ENCODE assay signal across 8 cellular contexts in the genomic region with DNA sequence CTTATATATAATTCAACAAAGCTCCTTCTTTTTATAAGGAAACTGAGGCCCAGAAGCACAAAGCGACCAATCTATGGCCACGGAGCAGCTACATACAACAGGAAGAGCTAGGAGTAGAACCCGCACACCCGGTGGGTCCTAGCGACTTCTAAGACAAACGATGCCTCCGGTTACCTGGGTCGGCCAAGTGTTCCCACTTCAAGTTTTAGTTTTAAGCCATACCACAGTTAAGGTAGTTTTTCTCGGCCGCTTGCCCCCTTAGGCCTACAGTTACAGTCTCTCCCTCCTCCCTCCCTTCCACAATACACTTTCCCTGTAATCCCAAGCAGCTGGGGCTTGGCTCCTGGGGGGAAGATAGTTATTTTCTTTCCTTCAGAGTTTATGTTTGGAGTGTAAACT. TPM values are rescaled to one million over a fixed set of nuclear protein-coding genes. Genes with fewer than 3 reads are reported as not detected.
A peak's percentile ranks its signal among the peaks of the same experiment; 100 is the strongest.
DNase-seq lines count a peak whose midpoint lies in the region; ATAC-seq, FAIRE-seq and TF ChIP-seq lines count a peak whose summit lies in the region.

No MANE protein-coding gene starts in this region.

- H3K4me3 Mint-ChIP-seq in T-helper 17 cell: peak overlapping the region; percentile 99
- peak overlapping the region; percentile 95 to 100 (median 99) for H3K4me3 Mint-ChIP-seq in naive B cell

- H3K36me3 ChIP-seq in endothelial cell of umbilical vein (ENCODE audit: control insufficient read depth in 2 of 2, extremely low read depth in 1 of 2, insufficient read depth in 2 of 2, low read length in 2 of 2): peaks cover 0 to 4% of the 10 kb centered on the region in 2 experiments
- no peaks in the 10 kb centered on the region for H3K36me3 ChIP-seq in vagina

- H3K27ac Mint-ChIP-seq in T-helper 17 cell (peak overlapping the region; percentile 99), naive B cell (peak overlapping the region; percentile 97 to 99 (median 98))

- peak overlapping the region; percentile 92 for H2AFZ ChIP-seq in endothelial cell of umbilical vein (ENCODE audit: low read depth, low read length)

- H3K9me1 ChIP-seq in endothelial cell of umbilical vein (replicated peaks; ENCODE audit: control insufficient read depth, extremely low read depth, insufficient read depth, low read length): no peaks in the 10 kb centered on the region

- no peak for TF ChIP-seq CTCF in endothelial cell of umbilical vein (IDR thresholded peaks at IDR 0.05; ENCODE audit: extremely low read depth in 1 of 2, insufficient read depth in 1 of 2, low read depth in 1 of 2, low read length in 2 of 2)
- no peak for TF ChIP-seq CTCF in vagina (IDR thresholded peaks at IDR 0.05)

- H3K27me3 Mint-ChIP-seq in T-helper 17 cell (no peaks in the 10 kb centered on the region), naive B cell (no peaks in the 10 kb centered on the region)

- peak overlapping the region; percentile 72 to 97 (median 95) for H3K4me3 ChIP-seq in endothelial cell of umbilical vein (replicated peaks in 1 of 3; ENCODE audit: insufficient read depth in 1 of 3, low read depth in 1 of 3, low read length in 3 of 3)
- peak overlapping the region; percentile 63 to 70 for H3K4me3 ChIP-seq in vagina

- ATAC-seq in HG03045 (IDR thresholded peaks at IDR 0.05; ENCODE audit: unreplicated experiment): peak; percentile 11
- peak; percentile 10 for ATAC-seq in T-helper 17 cell
- ATAC-seq in naive B cell (ENCODE audit: low read depth in 2 of 2): peak in 1 of 2 donors; percentile 1

- H3K9me3 ChIP-seq in T-helper 17 cell (ENCODE audit: control insufficient read depth, low read length, poor library complexity, severe bottlenecking) (no peaks in the 10 kb centered on the region), endothelial cell of umbilical vein (replicated peaks; ENCODE audit: control insufficient read depth, insufficient read depth, low read length) (no peaks in the 10 kb centered on the region), vagina (no peaks in the 10 kb centered on the region)

- peak; percentile 2 for DNase-seq in activated T-cell treated with anti-CD3 and anti-CD28 coated beads for 1 hour (ENCODE audit: low read depth)
- DNase-seq in activated T-cell treated with anti-CD3 and anti-CD28 coated beads, Interleukin-2, amount 50 U/mL, for 1 hour: no peak
- no peak for DNase-seq in T-helper 17 cell
- peak; percentile 61 for DNase-seq in endothelial cell of umbilical vein (ENCODE audit: low read depth, low spot score)
- DNase-seq in naive B cell: no peak
- no peak for DNase-seq in vagina (ENCODE audit: extremely low spot score in 2 of 2)
- DNase-seq in cortex of kidney (lab: John Stamatoyannopoulos, UW): no peak

- TF ChIP-seq POLR2A in endothelial cell of umbilical vein (IDR thresholded peaks at IDR 0.05; ENCODE audit: low read depth, low read length): no peak
- TF ChIP-seq POLR2A in vagina (IDR thresholded peaks at IDR 0.05): no peak

- dilution Hi-C loops in endothelial cell of umbilical vein (cut with MboI; ENCODE audit: extremely low pct_ligation_motif_present, low sequenced_read_pairs): no loop called here

- peaks cover 75% of the 10 kb centered on the region for H3K79me2 ChIP-seq in endothelial cell of umbilical vein (ENCODE audit: control insufficient read depth, insufficient read depth, low read length)

- FAIRE-seq in endothelial cell of umbilical vein (lab: Jason Lieb, UNC): no peak

- TSS peak; percentile 51 for BruUV-seq in endothelial cell of umbilical vein (replicated peaks; lab: Mats Ljungman, UMichigan)

- no peaks in the 10 kb centered on the region for H4K20me1 ChIP-seq in endothelial cell of umbilical vein (replicated peaks; ENCODE audit: control insufficient read depth, extremely low read depth, insufficient read depth, low read length)

- intact Hi-C loops in endothelial cell of umbilical vein (cut with micrococcal nuclease): loop anchor here (5.0 kb wide), 1 partner anchor 261 kb away; a partner anchor contains a TSS
- intact Hi-C loops in vagina (cut with DNase I): no loop called here

- H3K27ac ChIP-seq in endothelial cell of umbilical vein (ENCODE audit: insufficient read depth, low read depth, low read length) (peak overlapping the region; percentile 89), vagina (peak overlapping the region; percentile 84)

- no peaks in the 10 kb centered on the region for H3K27me3 ChIP-seq in endothelial cell of umbilical vein (ENCODE audit: control insufficient read depth in 2 of 2, insufficient read depth in 2 of 2, low read length in 2 of 2)
- no peaks in the 10 kb centered on the region for H3K27me3 ChIP-seq in vagina

- H3K4me1 Mint-ChIP-seq in T-helper 17 cell (peaks cover 37% of the 10 kb centered on the region), naive B cell (peaks cover 42 to 53% (median 52%) of the 10 kb centered on the region in 3 donors)

- H3K4me1 ChIP-seq in endothelial cell of umbilical vein (ENCODE audit: control insufficient read depth, extremely low read depth, insufficient read depth, low read length) (peaks cover 18% of the 10 kb centered on the region), vagina (peaks cover 53% of the 10 kb centered on the region)

- no peaks in the 10 kb centered on the region for H3K9me3 Mint-ChIP-seq in naive B cell

- CTCF ChIA-PET in endothelial cell of umbilical vein (lab: Charles Lee): interaction anchor here (1.0 to 1.9 kb wide), 6 partner anchors 10 to 716 kb away, joined by 3 to 9 read pairs (median 4); no protein-coding TSS in a partner anchor

- peaks cover 8% of the 10 kb centered on the region for H3K36me3 Mint-ChIP-seq in T-helper 17 cell (ENCODE audit: low read depth)
- peaks cover 0 to 7% of the 10 kb centered on the region in 2 donors for H3K36me3 Mint-ChIP-seq in naive B cell

- H3K4me2 ChIP-seq in endothelial cell of umbilical vein (ENCODE audit: insufficient read depth, low read length): peak overlapping the region; percentile 76

- POLR2A ChIA-PET in endothelial cell of umbilical vein (lab: Charles Lee): no interaction called here

- H3K9ac ChIP-seq in endothelial cell of umbilical vein (replicated peaks; ENCODE audit: extremely low read depth, insufficient read depth, low read length): peak overlapping the region; percentile 94

TF ChIP-seq in endothelial cell of umbilical vein, 7 proteins besides CTCF, POLR2A, EP300 and RAD21:
- TF ChIP-seq JUN (IDR thresholded peaks at IDR 0.05; ENCODE audit: borderline replicate concordance, insufficient read depth, insufficient read length, low read depth): no peak
- no peak for TF ChIP-seq FOS (IDR thresholded peaks at IDR 0.05; ENCODE audit: borderline replicate concordance, insufficient read depth, low read length)
- TF ChIP-seq, protein P1, sequence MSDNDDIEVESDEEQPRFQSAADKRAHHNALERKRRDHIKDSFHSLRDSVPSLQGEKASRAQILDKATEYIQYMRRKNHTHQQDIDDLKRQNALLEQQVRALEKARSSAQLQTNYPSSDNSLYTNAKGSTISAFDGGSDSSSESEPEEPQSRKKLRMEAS (IDR thresholded peaks at IDR 0.05; ENCODE audit: insufficient read depth, insufficient read length): no peak
- no peak for TF ChIP-seq MYC (IDR thresholded peaks at IDR 0.05; ENCODE audit: low read depth, low read length)
- TF ChIP-seq EZH2 (IDR thresholded peaks at IDR 0.05; ENCODE audit: borderline replicate concordance, low read depth, low read length, severe bottlenecking): no peak
- TF ChIP-seq GATA2 (IDR thresholded peaks at IDR 0.05; ENCODE audit: insufficient read depth, insufficient read length, low read depth, low read length): no peak
- no peak for TF ChIP-seq POLR2AphosphoS5 (IDR thresholded peaks at IDR 0.05; ENCODE audit: insufficient read depth, low read depth, low read length)

RNA-seq across cellular contexts. Expression of a gene that starts 0.5 kb away (rescaled TPM):
- total RNA-seq in T-helper 17 cell (10 to 100 TPM; 16.0 to 19.6 TPM), endothelial cell of umbilical vein (17.8 and 23.5 TPM in 2 replicates), vagina (6.6 TPM)
- polyA plus RNA-seq in endothelial cell of umbilical vein (2.6 and 6.3 TPM in 2 replicates), naive B cell (ENCODE audit: low read depth in 6 of 6) (10 to 100 TPM; 17.1 to 32.8 (median 26.6) TPM)
- polyA plus RNA-seq in endothelial cell of umbilical vein (2011; cell fraction: cytosol; rRNA removed): 3.4 and 4.9 TPM in 2 replicates
- 3.1 and 3.9 TPM in 2 replicates for polyA plus RNA-seq in endothelial cell of umbilical vein (2011; cell fraction: nucleus; rRNA removed)
- 9.9 and 13.2 TPM in 2 replicates for polyA plus RNA-seq in endothelial cell of umbilical vein (2012)
- polyA minus RNA-seq in endothelial cell of umbilical vein: 4.5 and 5.6 TPM in 2 replicates
- 9.3 TPM for polyA minus RNA-seq in endothelial cell of umbilical vein (2011; cell fraction: cytosol; rRNA and poly(A)+ RNA removed)
- polyA minus RNA-seq in endothelial cell of umbilical vein (2011; cell fraction: nucleus; rRNA and poly(A)+ RNA removed): 7.0 and 7.1 TPM in 2 replicates

RNA-seq across cellular contexts. Expression of a gene that starts 0.8 kb away (rescaled TPM):
- total RNA-seq in T-helper 17 cell: 10 to 100 TPM; 17.4 to 18.2 TPM
- total RNA-seq in endothelial cell of umbilical vein: 23.8 and 25.2 TPM in 2 replicates
- polyA plus RNA-seq in endothelial cell of umbilical vein: 7.4 and 11.9 TPM in 2 replicates
- polyA plus RNA-seq in endothelial cell of umbilical vein (2011; cell fraction: cytosol; rRNA removed): 14.4 and 16.4 TPM in 2 replicates
- 9.3 and 15.8 TPM in 2 replicates for polyA plus RNA-seq in endothelial cell of umbilical vein (2011; cell fraction: nucleus; rRNA removed)
- 22.8 and 29.3 TPM in 2 replicates for polyA plus RNA-seq in endothelial cell of umbilical vein (2012)
- 23.6 and 24.0 TPM in 2 replicates for polyA minus RNA-seq in endothelial cell of umbilical vein
- 12.8 TPM for polyA minus RNA-seq in endothelial cell of umbilical vein (2011; cell fraction: cytosol; rRNA and poly(A)+ RNA removed)
- polyA minus RNA-seq in endothelial cell of umbilical vein (2011; cell fraction: nucleus; rRNA and poly(A)+ RNA removed): 38.0 and 47.6 TPM in 2 replicates
- polyA plus RNA-seq in naive B cell (ENCODE audit: low read depth in 6 of 6): 10 to 100 TPM; 26.5 to 43.5 (median 35.1) TPM
- 19.2 TPM for total RNA-seq in vagina

Comparison
In these comparisons a context has a peak if more than half of its experiments do, and no peak if none do; other contexts are left out.
1. DNase-seq: peak in activated T-cell treated with anti-CD3 and anti-CD28 coated beads for 1 hour (single experiment) and endothelial cell of umbilical vein (single experiment); none in activated T-cell treated with anti-CD3 and anti-CD28 coated beads, Interleukin-2, amount 50 U/mL, for 1 hour (single experiment), T-helper 17 cell (0 of 3), naive B cell (single experiment), vagina (0 of 2) and cortex of kidney (single experiment).